In the genomic region with DNA sequence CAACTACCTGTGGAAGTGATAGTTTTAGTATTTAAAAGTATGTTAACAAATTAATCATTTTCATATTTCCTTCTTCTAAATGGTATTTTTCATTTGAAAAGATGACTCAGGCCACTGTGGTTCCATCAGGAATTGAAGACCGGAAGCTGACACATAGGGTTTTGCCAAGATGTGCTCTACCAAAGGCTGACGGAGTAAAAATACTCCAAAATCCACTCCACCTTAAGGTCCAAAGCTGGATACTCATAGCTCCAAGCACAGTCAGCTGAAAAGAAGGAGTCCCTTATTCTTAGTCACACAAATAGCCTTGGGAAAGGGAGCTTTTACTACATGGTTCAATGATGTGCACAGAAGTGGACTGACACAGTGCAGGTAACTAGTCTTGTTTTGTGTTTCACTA, we compare ENCODE assay signal across 18 cellular contexts.
"Had no signal": no experiment of that assay in that cellular context is flagged by ENCODE, and none has a peak within 500 bp of the region (broad histone marks: within the 10 kb centered on the region; RNA-seq: fewer than 3 reads in every experiment).

No MANE protein-coding gene starts in this region.

- ATAC-seq: heart left ventricle; left ventricle myocardium superior; psoas muscle; sciatic nerve; stimulated activated memory B cell treated with anti-CD40 and anti-IgM and Interleukin-4, amounts not matched to agents 10 μg/mL and 1 μg/mL and 100 μg/mL, for 72 hours; WTC11 had no signal

- H3K36me3 ChIP-seq: adrenal gland, brain microvascular endothelial cell, heart left ventricle, spleen, tibial artery had no signal

- H3K9me3 ChIP-seq: adrenal gland, heart left ventricle, psoas muscle, spleen, tibial artery had no signal

- DNase-seq: activated CD4-positive, alpha-beta T cell treated with anti-CD3 and anti-CD28 coated beads, Interleukin-2, amount 10 ng/mL, durations not matched to agents 24 days and 14 days; activated naive CD4-positive, alpha-beta T cell treated with anti-CD3 and anti-CD28 coated beads, Interleukin-2, amount 10 ng/mL, durations not matched to agents 7 days and 5 days; adrenal gland; brain microvascular endothelial cell; dermis blood vessel endothelial cell; foreskin melanocyte; heart left ventricle; kidney; left ventricle myocardium superior; mesendoderm; nephron progenitor cell; psoas muscle; spleen; stimulated activated CD4-positive, alpha-beta T cell treated with anti-CD3 and anti-CD28 coated beads, Interleukin-1b, Interleukin-23, amount 100 ng/mL, for 48 hours; tibial artery had no signal

- H3K27ac ChIP-seq: adrenal gland, brain microvascular endothelial cell, heart left ventricle, psoas muscle, spleen, tibial artery had no signal

- H3K4me3 ChIP-seq: adrenal gland, heart left ventricle, psoas muscle, spleen, tibial artery had no signal

- FAIRE-seq: kidney had no signal

- H3K27me3 ChIP-seq: adrenal gland, brain microvascular endothelial cell, heart left ventricle, spleen, tibial artery had no signal

- H3K4me1 ChIP-seq: adrenal gland, heart left ventricle, psoas muscle, spleen, tibial artery had no signal
